In the genomic region with DNA sequence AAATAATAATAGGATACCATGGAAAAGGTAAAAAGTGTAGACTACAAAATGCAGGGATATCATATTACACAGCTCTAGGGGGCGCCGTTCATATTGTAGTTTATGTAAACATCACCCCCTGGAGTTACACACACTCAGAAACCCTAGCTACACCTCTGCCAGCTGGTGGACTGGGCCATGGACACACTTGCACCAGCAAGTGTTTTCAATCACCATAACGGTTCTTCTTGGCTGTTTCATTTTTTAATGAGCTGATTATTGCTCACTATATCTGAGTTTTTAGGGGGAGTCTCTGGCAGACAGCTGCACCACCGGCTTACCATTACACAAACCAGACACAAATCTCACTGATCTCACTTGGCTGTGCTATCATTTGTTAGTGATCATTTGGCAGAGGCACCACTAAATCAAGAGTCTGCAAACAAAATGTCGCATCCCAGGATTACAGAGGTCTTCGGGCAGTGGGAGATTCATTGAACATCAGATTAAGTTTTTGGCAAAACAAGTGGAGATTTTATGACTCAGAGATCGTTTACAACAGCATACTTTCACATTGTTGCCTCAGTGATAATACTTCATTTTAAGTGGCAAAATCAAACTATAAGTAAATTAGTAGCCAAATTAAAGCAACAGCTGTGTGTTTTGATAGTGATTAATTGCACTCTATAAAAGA, we compare ENCODE assay signal across 8 cellular contexts.
DNase-seq lines count a peak whose midpoint lies in the region; ATAC-seq and TF ChIP-seq lines count a peak whose summit lies in the region.

No MANE protein-coding gene starts in this region.

- H3K4me3 ChIP-seq in cardiac muscle cell (no peak overlapping the region), SJCRH30 (no peak overlapping the region), uterus (no peak overlapping the region)

- H3K4me1 ChIP-seq in cardiac muscle cell (ENCODE audit: low read depth), result peaks cover 19% of the 10 kb centered on the region
- no peaks in the 10 kb centered on the region for H3K4me1 ChIP-seq in SJCRH30
- H3K4me1 ChIP-seq in uterus, result peaks cover 0 to 13% of the 10 kb centered on the region in 2 donors

- no peak overlapping the region for H3K27ac ChIP-seq in cardiac muscle cell
- no peak overlapping the region for H3K27ac ChIP-seq in SJCRH30
- H3K27ac ChIP-seq in uterus, result peak overlapping the region; percentile 9 to 30

- DNase-seq in cardiac muscle cell (ENCODE audit: low read depth in 1 of 2, low spot score in 1 of 2) (peak; percentile 32 to 67), cardiac septum (ENCODE audit: low spot score) (no peak), SJCRH30 (peak; percentile 16 to 56), left cardiac atrium (no peak), uterus (peak; percentile 32 to 50), mucosa of gallbladder (ENCODE audit: low spot score) (no peak), NCI-H226 (no peak)
- no peak for DNase-seq in activated effector memory CD4-positive, alpha-beta T cell treated with anti-CD3 and anti-CD28 coated beads, Interleukin-2, amount 50 U/mL, for 16 hours

- peak; percentile 8 to 57 for ATAC-seq in left cardiac atrium

- intact Hi-C loops in cardiac septum (cut with DNase I), result no loop called here
- intact Hi-C loops in left cardiac atrium (cut with DNase I), result no loop called here
- intact Hi-C loops in uterus (cut with DNase I; ENCODE audit: low total_unique reads), result no loop called here

- TF ChIP-seq CTCF in cardiac muscle cell (IDR thresholded peaks at IDR 0.05; ENCODE audit: low read depth, low read length), result peak; percentile 50
- peak in 1 of 4 experiments; percentile 18 for TF ChIP-seq CTCF in uterus (IDR thresholded peaks at IDR 0.05)

- H3K36me3 ChIP-seq in cardiac muscle cell (no peaks in the 10 kb centered on the region), SJCRH30 (no peaks in the 10 kb centered on the region), uterus (no peaks in the 10 kb centered on the region)

- no peaks in the 10 kb centered on the region for H3K9me3 ChIP-seq in cardiac muscle cell (ENCODE audit: low read depth)
- no peaks in the 10 kb centered on the region for H3K9me3 ChIP-seq in SJCRH30 (replicated peaks)
- H3K9me3 ChIP-seq in uterus, result no peaks in the 10 kb centered on the region

- H3K27me3 ChIP-seq in cardiac muscle cell (no peaks in the 10 kb centered on the region), SJCRH30 (no peaks in the 10 kb centered on the region), uterus (no peaks in the 10 kb centered on the region)

- TF ChIP-seq POLR2A in uterus (IDR thresholded peaks at IDR 0.05), result no peak

Comparison
In these comparisons a context has a peak if more than half of its experiments do, and no peak if none do; other contexts are left out.
1. DNase-seq: peak in cardiac muscle cell (2 of 2), SJCRH30 (2 of 2) and uterus (2 of 2); none in cardiac septum (single experiment), left cardiac atrium (single experiment), activated effector memory CD4-positive, alpha-beta T cell treated with anti-CD3 and anti-CD28 coated beads, Interleukin-2, amount 50 U/mL, for 16 hours (single experiment), mucosa of gallbladder (single experiment) and NCI-H226 (single experiment).
2. H3K27ac ChIP-seq: peak in uterus (2 of 2); none in cardiac muscle cell (single experiment) and SJCRH30 (single experiment).